ENCODE assay signal across 1 cellular context in genomic region chr19:4723465-4724251, GRCh38.
TF ChIP-seq lines count a peak whose summit lies in the region.

DPP9 (minus strand) TSS chr19:4723842; CDS start chr19:4719906, 3,936 bp downstream.

TF ChIP-seq in WTC11, 78 proteins besides CTCF, POLR2A, EP300 and RAD21 (continued from another document and continues in another):
- TF ChIP-seq ARID4B (CRISPR knock-in tag; IDR thresholded peaks at IDR 0.05; ENCODE audit: borderline replicate concordance) (peak; percentile 25; the same call in 1 of the 2 replicates), ZNF512 (CRISPR knock-in tag; IDR thresholded peaks at IDR 0.05; ENCODE audit: borderline replicate concordance) (no peak), USF2 (CRISPR knock-in tag; IDR thresholded peaks at IDR 0.05) (peak; percentile 37; the same call in 1 of the 2 replicates), ATF3 (CRISPR knock-in tag; conservative IDR thresholded peaks at IDR 0.05) (no peak), MLX (CRISPR knock-in tag; IDR thresholded peaks at IDR 0.05) (no peak), CREM (CRISPR knock-in tag; IDR thresholded peaks at IDR 0.05) (peak; percentile 60), MXD4 (CRISPR knock-in tag; IDR thresholded peaks at IDR 0.05; ENCODE audit: borderline replicate concordance) (no peak), SMAD3 (CRISPR knock-in tag; IDR thresholded peaks at IDR 0.05; ENCODE audit: borderline replicate concordance) (peak; percentile 78; the same call in 1 of the 2 replicates), E2F5 (CRISPR knock-in tag; IDR thresholded peaks at IDR 0.05) (peak; percentile 73; the same call in 1 of the 2 replicates), NFE2L1 (CRISPR knock-in tag; IDR thresholded peaks at IDR 0.05) (no peak), EMX1 (CRISPR knock-in tag; IDR thresholded peaks at IDR 0.05) (no peak), ZBTB43 (CRISPR knock-in tag; IDR thresholded peaks at IDR 0.05) (no peak), TEAD1 (CRISPR knock-in tag; IDR thresholded peaks at IDR 0.05) (peak; percentile 31; the same call in 1 of the 2 replicates), RELA (CRISPR knock-in tag; IDR thresholded peaks at IDR 0.05; ENCODE audit: borderline replicate concordance) (peak; percentile 36; the same call in 1 of the 2 replicates), NR2C2 (CRISPR knock-in tag; IDR thresholded peaks at IDR 0.05) (peak; percentile 100), ATF6 (CRISPR knock-in tag; IDR thresholded peaks at IDR 0.05) (no peak), ZNF317 (CRISPR knock-in tag; IDR thresholded peaks at IDR 0.05; ENCODE audit: borderline replicate concordance, low read depth) (no peak), ATF2 (CRISPR knock-in tag; IDR thresholded peaks at IDR 0.05; ENCODE audit: borderline replicate concordance, low read depth) (no peak), CREB1 (CRISPR knock-in tag; IDR thresholded peaks at IDR 0.05) (no peak), USF1 (CRISPR knock-in tag; IDR thresholded peaks at IDR 0.05) (no peak), FOXJ3 (CRISPR knock-in tag; IDR thresholded peaks at IDR 0.05; ENCODE audit: borderline replicate concordance) (no peak), PRDM15 (CRISPR knock-in tag; IDR thresholded peaks at IDR 0.05) (no peak), KAT7 (CRISPR knock-in tag; IDR thresholded peaks at IDR 0.05; ENCODE audit: borderline replicate concordance) (peak; percentile 97; the same call in 1 of the 2 replicates), ZNF232 (CRISPR knock-in tag; IDR thresholded peaks at IDR 0.05) (peak; percentile 67; the same call in 1 of the 2 replicates), MYBL2 (CRISPR knock-in tag; IDR thresholded peaks at IDR 0.05) (peak; percentile 69), SMAD4 (CRISPR knock-in tag; IDR thresholded peaks at IDR 0.05) (no peak), OVOL2 (CRISPR knock-in tag; IDR thresholded peaks at IDR 0.05; ENCODE audit: borderline replicate concordance) (no peak), GABPB1 (CRISPR knock-in tag; IDR thresholded peaks at IDR 0.05) (peak; percentile 93), ZMAT4 (CRISPR knock-in tag; IDR thresholded peaks at IDR 0.05) (0 out of 2 replicates have a peak, but pooled peaks have one; percentile 8), ELF4 (CRISPR knock-in tag; IDR thresholded peaks at IDR 0.05; ENCODE audit: low read depth) (no peak), PRRX2 (CRISPR knock-in tag; IDR thresholded peaks at IDR 0.05) (no peak), ESRRA (CRISPR knock-in tag; IDR thresholded peaks at IDR 0.05; ENCODE audit: borderline replicate concordance) (peak; percentile 71), ZSCAN18 (CRISPR knock-in tag; IDR thresholded peaks at IDR 0.05) (no peak), ZNF416 (CRISPR knock-in tag; IDR thresholded peaks at IDR 0.05) (no peak), RORB (CRISPR knock-in tag; IDR thresholded peaks at IDR 0.05) (no peak)
